ENCODE assay signal across 30 cellular contexts in genomic region chr7:28318126-28318762, GRCh38.
"Had no signal": no experiment of that assay in that cellular context is flagged by ENCODE, and none has a peak within 500 bp of the region (broad histone marks: within the 10 kb centered on the region; RNA-seq: fewer than 3 reads in every experiment).

No MANE protein-coding gene starts in this region.

- H3K36me3 ChIP-seq: cardiac muscle cell, colonic mucosa, gastroesophageal sphincter, pancreas, prostate gland, sigmoid colon, tibial nerve had no signal

- H3K4me1 Mint-ChIP-seq: naive B cell; neural crest cell; stimulated activated naive B cell treated with anti-CD40 and anti-IgM and Interleukin-4, amounts not matched to agents 10 μg/mL and 1 μg/mL and 100 μg/mL, for 72 hours had no signal

- H3K79me2 ChIP-seq: hepatocyte had no signal

- H3K4me3 ChIP-seq: cardiac muscle cell, colonic mucosa, dorsolateral prefrontal cortex, gastroesophageal sphincter, hepatocyte, pancreas, prostate gland, sigmoid colon, smooth muscle cell, tibial nerve had no signal

- H2AFZ ChIP-seq: hepatocyte had no signal

- DNase-seq: activated CD4-positive, alpha-beta T cell treated with anti-CD3 and anti-CD28 coated beads for 4 hours; activated CD4-positive, alpha-beta T cell treated with anti-CD3 and anti-CD28 coated beads, Interleukin-2, amount 50 U/mL, for 48 hours; activated CD4-positive, CD25-positive, alpha-beta regulatory T cell; activated CD8-positive, alpha-beta memory T cell treated with anti-CD3 and anti-CD28 coated beads for 24 hours; activated naive CD4-positive, alpha-beta T cell; activated T-cell treated with anti-CD3 and anti-CD28 coated beads, Interleukin-2, amount 50 U/mL, for 1 hour; anterior cingulate cortex; cerebellar nuclear complex; colonic mucosa; dorsolateral prefrontal cortex; effector memory CD4-positive, alpha-beta T cell; left colon; mammary epithelial cell; naive B cell; nucleus accumbens; pancreas; retina; sigmoid colon; stimulated activated CD4-positive, alpha-beta T cell treated with anti-CD3 and anti-CD28 coated beads, Interleukin-1b, Interleukin-23, amount 100 ng/mL, for 48 hours; stimulated activated CD4-positive, alpha-beta T cell treated with anti-CD3 and anti-CD28 coated beads, Interleukin-4, amount 100 ng/mL, for 4 hours; stimulated activated CD8-positive, alpha-beta memory T cell treated with anti-CD3 and anti-CD28 coated beads, Interleukin-4, amount 100 ng/mL, for 48 hours; stimulated activated naive B cell treated with anti-CD40 and anti-IgM and Interleukin-4, amounts not matched to agents 10 μg/mL and 1 μg/mL and 100 μg/mL, for 72 hours had no signal

- H3K4me1 ChIP-seq: colonic mucosa, gastroesophageal sphincter, pancreas, prostate gland had no signal

- H3K27ac ChIP-seq: cardiac muscle cell, colonic mucosa, dorsolateral prefrontal cortex, gastroesophageal sphincter, hepatocyte, pancreas, prostate gland, sigmoid colon, tibial nerve had no signal

- H3K27me3 ChIP-seq: cardiac muscle cell, colonic mucosa, hepatocyte, sigmoid colon had no signal

- H3K9me3 Mint-ChIP-seq: naive B cell; neural crest cell; stimulated activated naive B cell treated with anti-CD40 and anti-IgM and Interleukin-4, amounts not matched to agents 10 μg/mL and 1 μg/mL and 100 μg/mL, for 72 hours had no signal

- H3K4me3 Mint-ChIP-seq: activated naive CD8-positive, alpha-beta T cell; naive B cell; neural crest cell; stimulated activated naive B cell treated with anti-CD40 and anti-IgM and Interleukin-4, amounts not matched to agents 10 μg/mL and 1 μg/mL and 100 μg/mL, for 72 hours had no signal

- H3K27ac Mint-ChIP-seq: activated naive CD8-positive, alpha-beta T cell; naive B cell; stimulated activated naive B cell treated with anti-CD40 and anti-IgM and Interleukin-4, amounts not matched to agents 10 μg/mL and 1 μg/mL and 100 μg/mL, for 72 hours had no signal

- H3K4me2 ChIP-seq: hepatocyte, smooth muscle cell had no signal

- ATAC-seq: gastroesophageal sphincter; left colon; pancreas; stimulated activated naive B cell treated with anti-CD40 and anti-IgM and Interleukin-4, amounts not matched to agents 10 μg/mL and 1 μg/mL and 100 μg/mL, for 72 hours had no signal

- H3K9me3 ChIP-seq: colonic mucosa, gastroesophageal sphincter, pancreas, prostate gland, sigmoid colon, tibial nerve had no signal
